In genomic region chr12:52204095-52204930, GRCh38 we compare ENCODE assay signal across 17 cellular contexts. TPM values are rescaled to one million over a fixed set of nuclear protein-coding genes. Genes with fewer than 3 reads are reported as not detected.
DNase-seq lines count a peak whose midpoint lies in the region; ATAC-seq, FAIRE-seq and TF ChIP-seq lines count a peak whose summit lies in the region.
"Had no signal": no experiment of that assay in that cellular context is flagged by ENCODE, and none has a peak within 500 bp of the region (broad histone marks: within the 10 kb centered on the region; RNA-seq: fewer than 3 reads in every experiment).

No MANE protein-coding gene starts in this region.

- H3K27me3 ChIP-seq in right atrium auricular region (peaks cover 0 to 3% of the 10 kb centered on the region in 2 donors), keratinocyte (ENCODE audit: control insufficient read depth, extremely low read depth, insufficient read depth, low read length) (no peaks in the 10 kb centered on the region)
- H3K27me3 ChIP-seq: heart right ventricle, uterus had no signal

- CTCF ChIA-PET in WTC11 (lab: Charles Lee): interaction anchor here (1.1 to 1.8 kb wide), 4 partner anchors 9 to 48 kb away, joined by 3 to 8 read pairs (median 4); no protein-coding TSS in a partner anchor

- H3K9ac ChIP-seq in keratinocyte (ENCODE audit: control insufficient read depth, extremely low read depth, insufficient read depth, low read length): no peak overlapping the region

- H3K27ac ChIP-seq in right atrium auricular region (no peak overlapping the region), keratinocyte (ENCODE audit: control insufficient read depth, insufficient read depth, low read length) (no peak overlapping the region)
- H3K27ac ChIP-seq: left ventricle myocardium inferior had no signal

- H3K4me3 ChIP-seq in right atrium auricular region: no peak overlapping the region
- no peak overlapping the region for H3K4me3 ChIP-seq in keratinocyte (ENCODE audit: control insufficient read depth in 2 of 3, extremely low read depth in 1 of 3, insufficient read depth in 2 of 3, low read depth in 1 of 3, low read length in 3 of 3)
- H3K4me3 ChIP-seq: heart right ventricle, left ventricle myocardium inferior, uterus had no signal

- no peak overlapping the region for H2AFZ ChIP-seq in keratinocyte (ENCODE audit: control insufficient read depth, low read length)

- TF ChIP-seq CTCF in right atrium auricular region (IDR thresholded peaks at IDR 0.05) (no peak), WTC11 (IDR thresholded peaks at IDR 0.05) (no peak), keratinocyte (optimal IDR thresholded peaks at IDR 0.05 in 1 of 3, IDR thresholded peaks at IDR 0.05 in 1 of 3, conservative IDR thresholded peaks at IDR 0.05 in 1 of 3; ENCODE audit: extremely low read depth in 1 of 3, insufficient read depth in 2 of 3, low read length in 3 of 3) (no peak)

- H3K9me3 ChIP-seq in right atrium auricular region (no peaks in the 10 kb centered on the region), keratinocyte (ENCODE audit: control insufficient read depth, low read depth, low read length) (no peaks in the 10 kb centered on the region)
- H3K9me3 ChIP-seq: heart right ventricle, left ventricle myocardium inferior, uterus had no signal

- FAIRE-seq in keratinocyte (lab: Jason Lieb, UNC) (peak; percentile 13), urothelium cell line (lab: Jason Lieb, UNC) (peak; percentile 86)
- FAIRE-seq: GM12892, H54 had no signal

- H3K9me3 Mint-ChIP-seq in WTC11: no peaks in the 10 kb centered on the region

- no peaks in the 10 kb centered on the region for H3K36me3 Mint-ChIP-seq in WTC11

- peak; percentile 70 for DNase-seq in cardiac septum (ENCODE audit: low spot score)
- DNase-seq in right atrium auricular region (ENCODE audit: low spot score): no peak
- DNase-seq in WTC11 (ENCODE audit: low spot score): peak; percentile 10
- DNase-seq in keratinocyte (ENCODE audit: low read depth, low spot score): no peak
- no peak for DNase-seq in urothelium cell line (ENCODE audit: low spot score)
- DNase-seq in NCI-H82 (lab: John Stamatoyannopoulos, UW): no peak
- DNase-seq: effector CD8-positive, alpha-beta T cell; heart right ventricle; NCI-H1092; NCI-H774; SIG-M5 had no signal

- H3K27me3 Mint-ChIP-seq in WTC11 (ENCODE audit: low read depth): no peaks in the 10 kb centered on the region

- POLR2A ChIA-PET in WTC11 (lab: Charles Lee): interaction anchor here (0.6 kb wide), 1 partner anchor 479 kb away, joined by 5 read pairs; no protein-coding TSS in a partner anchor

- intact Hi-C loops in cardiac septum (cut with DNase I): no loop called here

- H3K27ac Mint-ChIP-seq in WTC11: 0 out of 2 replicates have a peak overlapping the region, but pooled peaks have one; percentile 15

- H3K4me1 Mint-ChIP-seq in WTC11: peaks cover 33% of the 10 kb centered on the region

- H3K4me3 Mint-ChIP-seq in WTC11: no peak overlapping the region

- no peak overlapping the region for H3K4me2 ChIP-seq in keratinocyte (ENCODE audit: control insufficient read depth, extremely low read depth, insufficient read depth, low read depth, low read length)

- dilution Hi-C loops in keratinocyte (cut with MboI; ENCODE audit: extremely low pct_ligation_motif_present, low sequenced_read_pairs): no loop called here

- H3K36me3 ChIP-seq in right atrium auricular region (no peaks in the 10 kb centered on the region), keratinocyte (ENCODE audit: control insufficient read depth in 2 of 2, extremely low read depth in 1 of 2, insufficient read depth in 2 of 2, low read length in 2 of 2) (no peaks in the 10 kb centered on the region)
- H3K36me3 ChIP-seq: heart right ventricle, left ventricle myocardium inferior, uterus had no signal

- no peak for ATAC-seq in WTC11
- no peak for ATAC-seq in HG03432 (IDR thresholded peaks at IDR 0.05; ENCODE audit: unreplicated experiment)
- ATAC-seq in HG03196 (IDR thresholded peaks at IDR 0.05; ENCODE audit: unreplicated experiment): no peak
- ATAC-seq: heart right ventricle had no signal

- H4K20me1 ChIP-seq in keratinocyte (ENCODE audit: control insufficient read depth, extremely low read depth, insufficient read depth, low read length): no peaks in the 10 kb centered on the region

- no peaks in the 10 kb centered on the region for H3K9me1 ChIP-seq in keratinocyte (ENCODE audit: control insufficient read depth, extremely low read depth, insufficient read depth, low read length)

- no peaks in the 10 kb centered on the region for H3K79me2 ChIP-seq in keratinocyte (ENCODE audit: control insufficient read depth, insufficient read depth, low read length)

- H3K4me1 ChIP-seq in right atrium auricular region (peaks cover 0 to 38% of the 10 kb centered on the region in 2 donors), keratinocyte (ENCODE audit: control insufficient read depth, extremely low read depth, insufficient read depth, low read length) (peaks cover 55% of the 10 kb centered on the region)

TF ChIP-seq in WTC11, 78 proteins besides CTCF, POLR2A, EP300 and RAD21:
- TF ChIP-seq CREB1 (CRISPR knock-in tag; IDR thresholded peaks at IDR 0.05): no peak
- no peak for TF ChIP-seq JAZF1 (CRISPR knock-in tag; IDR thresholded peaks at IDR 0.05)
- TF ChIP-seq ARID4B (CRISPR knock-in tag; IDR thresholded peaks at IDR 0.05; ENCODE audit: borderline replicate concordance): no peak
- no peak for TF ChIP-seq ZNF232 (CRISPR knock-in tag; IDR thresholded peaks at IDR 0.05)

RNA-seq across cellular contexts. Expression of gene KRT80, which starts 12.5 kb away (rescaled TPM):
- total RNA-seq in cardiac septum (1.2 TPM), right atrium auricular region (1 to 10 TPM in 1 of 2 donors, under 1 TPM in 1; 0.30 to 1.5 TPM), WTC11 (2021) (0.09 to 0.11 TPM (median 0.11 TPM) in 3 replicates)
- 3.3 to 7.2 TPM (median 4.1 TPM) in 3 replicates for polyA plus RNA-seq in keratinocyte
- 109 TPM for polyA plus RNA-seq in keratinocyte (2011; ENCODE audit: low read depth)
- 4.2 and 7.4 TPM in 2 replicates for polyA plus RNA-seq in keratinocyte (2011; cell fraction: cytosol; rRNA removed)
- polyA plus RNA-seq in keratinocyte (2011; cell fraction: nucleus; rRNA removed): 7.3 and 11.7 TPM in 2 replicates
- polyA plus RNA-seq in keratinocyte (2012; ENCODE audit: low replicate concordance): 7.1 and 246 TPM in 2 replicates
- 4.3 to 10.4 TPM (median 6.0 TPM) in 3 replicates for polyA minus RNA-seq in keratinocyte
- polyA minus RNA-seq in keratinocyte (2011; cell fraction: cytosol; rRNA and poly(A)+ RNA removed): 7.9 TPM
- 6.9 and 10.4 TPM in 2 replicates for polyA minus RNA-seq in keratinocyte (2011; cell fraction: nucleus; rRNA and poly(A)+ RNA removed)
- total RNA-seq: left ventricle myocardium inferior had no signal

RNA-seq across cellular contexts. Expression of gene KRT7, which starts 28.7 kb away (rescaled TPM):
- total RNA-seq in cardiac septum (1.2 TPM), right atrium auricular region (10 to 100 TPM; 14.7 to 58.4 TPM), WTC11 (2021) (10.6 to 11.5 TPM (median 11.4 TPM) in 3 replicates)
- 112 to 224 TPM (median 117 TPM) in 3 replicates for polyA plus RNA-seq in keratinocyte
- polyA plus RNA-seq in keratinocyte (2011; ENCODE audit: low read depth): 24.1 TPM
- 212 and 224 TPM in 2 replicates for polyA plus RNA-seq in keratinocyte (2011; cell fraction: cytosol; rRNA removed)
- 226 and 228 TPM in 2 replicates for polyA plus RNA-seq in keratinocyte (2011; cell fraction: nucleus; rRNA removed)
- 12.2 and 287 TPM in 2 replicates for polyA plus RNA-seq in keratinocyte (2012; ENCODE audit: low replicate concordance)
- polyA minus RNA-seq in keratinocyte: 128 to 386 TPM (median 130 TPM) in 3 replicates
- 274 TPM for polyA minus RNA-seq in keratinocyte (2011; cell fraction: cytosol; rRNA and poly(A)+ RNA removed)
- polyA minus RNA-seq in keratinocyte (2011; cell fraction: nucleus; rRNA and poly(A)+ RNA removed): 101 and 129 TPM in 2 replicates
- total RNA-seq: left ventricle myocardium inferior had no signal

Comparison
In these comparisons a context has a peak if more than half of its experiments do, and no peak if none do; other contexts are left out.
1. DNase-seq: peak in cardiac septum (single experiment) and WTC11 (single experiment); none in right atrium auricular region (single experiment), keratinocyte (single experiment), urothelium cell line (single experiment) and NCI-H82 (single experiment).